In the genomic region with DNA sequence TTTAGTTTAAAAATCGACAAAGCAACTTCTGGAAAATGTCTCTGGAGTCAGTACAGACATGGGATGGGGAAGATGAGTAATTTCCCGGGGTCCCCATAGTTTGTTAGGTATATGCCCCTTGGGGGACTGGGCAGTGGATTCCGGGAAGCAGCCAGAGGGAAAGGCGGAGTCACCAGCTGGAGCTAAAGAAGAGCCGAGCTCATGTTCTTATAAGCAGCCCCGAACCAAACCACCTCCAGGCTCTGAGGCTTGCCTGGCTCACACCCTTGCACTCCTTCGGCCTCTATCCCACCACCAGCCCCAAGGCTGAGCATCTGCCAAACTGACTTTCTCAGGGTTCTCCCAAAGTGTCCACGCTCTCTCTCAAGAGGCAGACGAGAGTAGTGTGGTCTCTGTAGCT, we compare ENCODE assay signal across 29 cellular contexts.
"Had no signal": no experiment of that assay in that cellular context is flagged by ENCODE, and none has a peak within 500 bp of the region (broad histone marks: within the 10 kb centered on the region; RNA-seq: fewer than 3 reads in every experiment).

No MANE protein-coding gene starts in this region.

- H3K27me3 Mint-ChIP-seq: stimulated activated naive CD8-positive, alpha-beta T cell treated with anti-CD3 and anti-CD28 coated beads, Interleukin-15, Interleukin-2, amounts not matched to agents 100 ng/mL and 50 ng/mL, for 24 hours had no signal

- H3K4me1 ChIP-seq: stomach, suprapubic skin, testis, thyroid gland, tibial artery, tibial nerve, transverse colon, upper lobe of left lung, upper lobe of right lung, uterus, vagina had no signal

- H3K4me3 Mint-ChIP-seq: stimulated activated effector memory CD8-positive, alpha-beta T cell treated with anti-CD3 and anti-CD28 coated beads, Interleukin-12 subunit alpha, Interleukin-12 subunit beta, amount 100 ng/mL, for 72 hours; stimulated activated memory B cell treated with anti-CD40 and anti-IgM and Interleukin-4, amounts not matched to agents 10 μg/mL and 1 μg/mL and 100 μg/mL, for 72 hours; stimulated activated naive B cell treated with anti-CD40 and anti-IgM and Interleukin-4, amounts not matched to agents 10 μg/mL and 1 μg/mL and 100 μg/mL, for 72 hours; stimulated activated naive CD8-positive, alpha-beta T cell treated with anti-CD3 and anti-CD28 coated beads, Interleukin-15, amount 100 ng/mL, for 72 hours; stimulated activated naive CD8-positive, alpha-beta T cell treated with anti-CD3 and anti-CD28 coated beads, Interleukin-15, Interleukin-2, amounts not matched to agents 100 ng/mL and 50 ng/mL, for 24 hours; type B pancreatic cell had no signal

- H3K9me3 ChIP-seq: stomach, suprapubic skin, testis, thoracic aorta, thyroid gland, tibial artery, tibial nerve, transverse colon, upper lobe of left lung, upper lobe of right lung, uterus, vagina had no signal

- DNase-seq: stimulated activated CD4-positive, alpha-beta T cell treated with anti-CD3 and anti-CD28 coated beads, Interleukin-2, amount 100 ng/mL, for 48 hours; stimulated activated CD4-positive, alpha-beta T cell treated with anti-CD3 and anti-CD28 coated beads, Interleukin-4, amount 100 ng/mL, for 1 hour; stimulated activated CD4-positive, alpha-beta T cell treated with anti-CD3 and anti-CD28 coated beads, Interleukin-4, amount 100 ng/mL, for 24 hours; stimulated activated CD4-positive, alpha-beta T cell treated with anti-CD3 and anti-CD28 coated beads, Interleukin-4, amount 100 ng/mL, for 4 hours; stimulated activated CD8-positive, alpha-beta memory T cell treated with anti-CD3 and anti-CD28 coated beads, Interleukin-4, amount 100 ng/mL, for 48 hours; stimulated activated naive B cell treated with anti-CD40 and anti-IgM and Interleukin-4, amounts not matched to agents 10 μg/mL and 1 μg/mL and 100 μg/mL, for 72 hours; stimulated activated naive CD4-positive, alpha-beta T cell; stimulated activated naive CD4-positive, alpha-beta T cell treated with Interleukin-2 at 50 U/mL for 16 hours; stimulated activated naive CD8-positive, alpha-beta T cell treated with anti-CD3 and anti-CD28 coated beads, Interleukin-15, amount 100 ng/mL, for 72 hours; stimulated activated naive CD8-positive, alpha-beta T cell treated with anti-CD3 and anti-CD28 coated beads, Interleukin-15, Interleukin-2, amounts not matched to agents 100 U/mL and 50 U/mL, for 24 hours; stomach; substantia nigra; testis; thyroid gland; tibial artery; transverse colon; trophoblast cell; upper lobe of left lung; upper lobe of right lung; uterus had no signal

- H3K27ac ChIP-seq: stomach, suprapubic skin, testis, thoracic aorta, thyroid gland, tibial artery, tibial nerve, transverse colon, upper lobe of left lung, upper lobe of right lung, uterus, vagina had no signal

- H3K9me3 Mint-ChIP-seq: stimulated activated effector memory CD8-positive, alpha-beta T cell treated with anti-CD3 and anti-CD28 coated beads, Interleukin-12 subunit alpha, Interleukin-12 subunit beta, amount 100 ng/mL, for 72 hours; stimulated activated memory B cell treated with anti-CD40 and anti-IgM and Interleukin-4, amounts not matched to agents 10 μg/mL and 1 μg/mL and 100 μg/mL, for 72 hours; stimulated activated naive B cell treated with anti-CD40 and anti-IgM and Interleukin-4, amounts not matched to agents 10 μg/mL and 1 μg/mL and 100 μg/mL, for 72 hours; stimulated activated naive CD8-positive, alpha-beta T cell treated with anti-CD3 and anti-CD28 coated beads, Interleukin-15, Interleukin-2, amounts not matched to agents 100 ng/mL and 50 ng/mL, for 24 hours; type B pancreatic cell had no signal

- H3K27me3 ChIP-seq: stomach, suprapubic skin, testis, thyroid gland, tibial nerve, transverse colon, upper lobe of left lung, upper lobe of right lung, uterus, vagina had no signal

- H3K27ac Mint-ChIP-seq: stimulated activated effector memory CD8-positive, alpha-beta T cell treated with anti-CD3 and anti-CD28 coated beads, Interleukin-12 subunit alpha, Interleukin-12 subunit beta, amount 100 ng/mL, for 72 hours; stimulated activated memory B cell treated with anti-CD40 and anti-IgM and Interleukin-4, amounts not matched to agents 10 μg/mL and 1 μg/mL and 100 μg/mL, for 72 hours; stimulated activated naive B cell treated with anti-CD40 and anti-IgM and Interleukin-4, amounts not matched to agents 10 μg/mL and 1 μg/mL and 100 μg/mL, for 72 hours; stimulated activated naive CD8-positive, alpha-beta T cell treated with anti-CD3 and anti-CD28 coated beads, Interleukin-15, amount 100 ng/mL, for 72 hours; stimulated activated naive CD8-positive, alpha-beta T cell treated with anti-CD3 and anti-CD28 coated beads, Interleukin-15, Interleukin-2, amounts not matched to agents 100 ng/mL and 50 ng/mL, for 24 hours; type B pancreatic cell had no signal

- ATAC-seq: stimulated activated effector memory CD8-positive, alpha-beta T cell treated with anti-CD3 and anti-CD28 coated beads, Interleukin-12 subunit alpha, Interleukin-12 subunit beta, amount 100 ng/mL, for 72 hours; stimulated activated memory B cell treated with anti-CD40 and anti-IgM and Interleukin-4, amounts not matched to agents 10 μg/mL and 1 μg/mL and 100 μg/mL, for 72 hours; stimulated activated naive B cell treated with anti-CD40 and anti-IgM and Interleukin-4, amounts not matched to agents 10 μg/mL and 1 μg/mL and 100 μg/mL, for 72 hours; stimulated activated naive CD8-positive, alpha-beta T cell treated with anti-CD3 and anti-CD28 coated beads, Interleukin-15, amount 100 ng/mL, for 72 hours; stimulated activated naive CD8-positive, alpha-beta T cell treated with anti-CD3 and anti-CD28 coated beads, Interleukin-15, Interleukin-2, amounts not matched to agents 100 U/mL and 50 U/mL, for 24 hours; upper lobe of right lung had no signal

- FAIRE-seq: urothelium cell line had no signal

- H3K4me1 Mint-ChIP-seq: stimulated activated effector memory CD8-positive, alpha-beta T cell treated with anti-CD3 and anti-CD28 coated beads, Interleukin-12 subunit alpha, Interleukin-12 subunit beta, amount 100 ng/mL, for 72 hours; stimulated activated memory B cell treated with anti-CD40 and anti-IgM and Interleukin-4, amounts not matched to agents 10 μg/mL and 1 μg/mL and 100 μg/mL, for 72 hours; stimulated activated naive B cell treated with anti-CD40 and anti-IgM and Interleukin-4, amounts not matched to agents 10 μg/mL and 1 μg/mL and 100 μg/mL, for 72 hours; stimulated activated naive CD8-positive, alpha-beta T cell treated with anti-CD3 and anti-CD28 coated beads, Interleukin-15, amount 100 ng/mL, for 72 hours had no signal

- H3K36me3 ChIP-seq: stomach, suprapubic skin, thoracic aorta, thyroid gland, tibial artery, tibial nerve, transverse colon, upper lobe of left lung, upper lobe of right lung, uterus, vagina had no signal

- H3K4me3 ChIP-seq: stomach, suprapubic skin, testis, thoracic aorta, thyroid gland, tibial artery, tibial nerve, transverse colon, upper lobe of left lung, upper lobe of right lung, uterus, vagina had no signal

- H3K36me3 Mint-ChIP-seq: stimulated activated effector memory CD8-positive, alpha-beta T cell treated with anti-CD3 and anti-CD28 coated beads, Interleukin-12 subunit alpha, Interleukin-12 subunit beta, amount 100 ng/mL, for 72 hours; stimulated activated memory B cell treated with anti-CD40 and anti-IgM and Interleukin-4, amounts not matched to agents 10 μg/mL and 1 μg/mL and 100 μg/mL, for 72 hours; stimulated activated naive B cell treated with anti-CD40 and anti-IgM and Interleukin-4, amounts not matched to agents 10 μg/mL and 1 μg/mL and 100 μg/mL, for 72 hours; type B pancreatic cell had no signal
